27 cellular contexts compared by ENCODE assay signal in genomic region chr10:29834990-29835569, GRCh38.
DNase-seq lines count a peak whose midpoint lies in the region; ATAC-seq and TF ChIP-seq lines count a peak whose summit lies in the region.
"Had no signal": no experiment of that assay in that cellular context is flagged by ENCODE, and none has a peak within 500 bp of the region (broad histone marks: within the 10 kb centered on the region; RNA-seq: fewer than 3 reads in every experiment).

No MANE protein-coding gene starts in this region.

- no peak overlapping the region for H3K9ac ChIP-seq in GM23248
- H3K9ac ChIP-seq: KMS-11 had no signal

- H3F3A ChIP-seq in GM23248 (ENCODE audit: insufficient read depth), result 0 out of 2 replicates have a peak, but pooled peaks cover 3% of the 10 kb centered on the region

- H3K79me2 ChIP-seq in GM23248 (ENCODE audit: insufficient read depth), result no peaks in the 10 kb centered on the region

- H3K9me3 ChIP-seq in GM23248 (ENCODE audit: low read depth) (no peaks in the 10 kb centered on the region), sigmoid colon (no peaks in the 10 kb centered on the region)
- H3K9me3 ChIP-seq: ascending aorta, upper lobe of right lung had no signal

- H3K27me3 ChIP-seq in GM23248 (replicated peaks; ENCODE audit: insufficient read depth) (peaks cover 38% of the 10 kb centered on the region), sigmoid colon (no peaks in the 10 kb centered on the region)
- H3K27me3 ChIP-seq: ascending aorta, left lung, upper lobe of right lung had no signal

- DNase-seq in GM23248 (peak; percentile 45), epidermal melanocyte (ENCODE audit: insufficient read length, low spot score) (peak; percentile 44), foreskin fibroblast (peak; percentile 40 to 79), sigmoid colon (no peak), GM13976 (ENCODE audit: low spot score) (no peak)
- no peak for DNase-seq in effector CD8-positive, alpha-beta T cell (lab: John Stamatoyannopoulos, UW)
- DNase-seq: activated CD4-positive, alpha-beta T cell treated with anti-CD3 and anti-CD28 coated beads, Interleukin-2, amount 50 U/mL, for 48 hours; activated CD8-positive, alpha-beta memory T cell treated with anti-CD3 and anti-CD28 coated beads, Interleukin-2, amount 50 U/mL, for 48 hours; C1 segment of cervical spinal cord; caudate nucleus; COR-L47; GDM1; left lung; mesendoderm; NCI-H1436; NCI-H2107; NCI-H748 treated with DMSO at 0.1 percent for 48 hours; nucleus accumbens; small intestine; stimulated activated CD4-positive, alpha-beta T cell treated with anti-CD3 and anti-CD28 coated beads, Interleukin-2, amount 100 ng/mL, for 24 hours; upper lobe of right lung had no signal

- no peak for ATAC-seq in GM18519 (IDR thresholded peaks at IDR 0.05; ENCODE audit: low FRiP score, unreplicated experiment)
- no peak for ATAC-seq in GM18861 (IDR thresholded peaks at IDR 0.05; ENCODE audit: unreplicated experiment)
- ATAC-seq: activated CD4-positive, CD25-positive, alpha-beta regulatory T cell treated with anti-CD3 and anti-CD28 coated beads, Interleukin-2, amount 50 U/mL, for 24 hours; left lung; upper lobe of right lung had no signal

- TF ChIP-seq CTCF in foreskin fibroblast (IDR thresholded peaks at IDR 0.05; ENCODE audit: low read depth, low read length) (no peak), sigmoid colon (IDR thresholded peaks at IDR 0.05) (no peak), GM13976 (IDR thresholded peaks at IDR 0.05; ENCODE audit: borderline replicate concordance, control extremely low read depth, extremely low read depth, insufficient read depth, missing control alignments) (no peak)

- 0 to 3% methylated on average over 1 of the region's 1 CpG for WGBS in GM23248 (ENCODE audit: low coverage in 1 of 2, low lambda C conversion rate in 2 of 2, missing lambda C conversion rate in 2 of 2), 2 experiments
- WGBS in sigmoid colon, 2 donors, result 51 to 65% methylated on average over 1 of the region's 1 CpG

- H3K4me1 ChIP-seq in GM23248 (ENCODE audit: insufficient read depth) (no peaks in the 10 kb centered on the region), sigmoid colon (peaks cover 0 to 85% (median 61%) of the 10 kb centered on the region in 4 donors)
- H3K4me1 ChIP-seq: left lung, upper lobe of right lung had no signal

- TF ChIP-seq EP300 in sigmoid colon (IDR thresholded peaks at IDR 0.05), result no peak

- H3K4me2 ChIP-seq in GM23248 (ENCODE audit: unreplicated experiment), result no peak overlapping the region
- H3K4me2 ChIP-seq: KMS-11 had no signal

- no peak overlapping the region for H3K27ac ChIP-seq in GM23248
- H3K27ac ChIP-seq in sigmoid colon, result peak overlapping the region in 3 of 4 donors; percentile 96 to 97 (median 96)
- H3K27ac ChIP-seq: ascending aorta, KMS-11, left lung, RWPE1, upper lobe of right lung had no signal

- H4K20me1 ChIP-seq in GM23248 (ENCODE audit: insufficient read depth), result no peaks in the 10 kb centered on the region

- in situ Hi-C loops in GM23248 (cut with MboI) (no loop called here), GM13976 (cut with MboI; ENCODE audit: low sequenced_read_pairs, unreplicated experiment) (no loop called here)

- no peak overlapping the region for H3K4me3 ChIP-seq in GM23248
- H3K4me3 ChIP-seq in foreskin fibroblast (ENCODE audit: low read depth in 1 of 2, low read length in 2 of 2), result no peak overlapping the region
- no peak overlapping the region for H3K4me3 ChIP-seq in sigmoid colon
- H3K4me3 ChIP-seq: ascending aorta, left lung, upper lobe of right lung had no signal

- intact Hi-C loops in sigmoid colon (cut with DNase I), result loop anchor here (5.0 kb wide), 1 partner anchor 38 kb away; no protein-coding TSS in a partner anchor

- no peaks in the 10 kb centered on the region for H3K36me3 ChIP-seq in GM23248 (ENCODE audit: low read depth)
- H3K36me3 ChIP-seq in sigmoid colon, result no peaks in the 10 kb centered on the region
- H3K36me3 ChIP-seq: ascending aorta, left lung, upper lobe of right lung had no signal

- TF ChIP-seq POLR2A in sigmoid colon (IDR thresholded peaks at IDR 0.05), result no peak

- H3K9me2 ChIP-seq in GM23248 (ENCODE audit: insufficient read depth), result no peaks in the 10 kb centered on the region

- H2AFZ ChIP-seq in GM23248, result no peak overlapping the region

Comparison
In these comparisons a context has a peak if more than half of its experiments do, and no peak if none do; other contexts are left out.
1. DNase-seq: peak in GM23248 (single experiment), epidermal melanocyte (single experiment) and foreskin fibroblast (2 of 2); none in sigmoid colon (single experiment), GM13976 (single experiment) and effector CD8-positive, alpha-beta T cell (single experiment).